In genomic region chr11:69088676-69089146, GRCh38 we compare ENCODE assay signal across 9 cellular contexts. TPM values are rescaled to one million over a fixed set of nuclear protein-coding genes. Genes with fewer than 3 reads are reported as not detected.
DNase-seq lines count a peak whose midpoint lies in the region; ATAC-seq and TF ChIP-seq lines count a peak whose summit lies in the region.
"Had no signal": no experiment of that assay in that cellular context is flagged by ENCODE, and none has a peak within 500 bp of the region (broad histone marks: within the 10 kb centered on the region; RNA-seq: fewer than 3 reads in every experiment).

No MANE protein-coding gene starts in this region.

- H3K36me3 Mint-ChIP-seq in neural crest cell (ENCODE audit: low read depth) = peaks cover 4% of the 10 kb centered on the region

- no peaks in the 10 kb centered on the region for H3K27me3 Mint-ChIP-seq in neural crest cell (ENCODE audit: low read depth)

- H3K4me1 Mint-ChIP-seq in neural crest cell = peaks cover 8% of the 10 kb centered on the region

- no peak overlapping the region for H3K4me3 ChIP-seq in fibroblast of mammary gland (ENCODE audit: control insufficient read depth, low read depth, low read length)

- no peak overlapping the region for H3K4me3 Mint-ChIP-seq in neural crest cell
- H3K4me3 Mint-ChIP-seq: T-helper 1 cell treated with Interleukin-12 subunit alpha and Interleukin-12 subunit beta and Interleukin-4 antibody, amounts not matched to agents 30 μg/mL and 1 μg/mL, for 36 hours had no signal

- peak; percentile 76 for TF ChIP-seq CTCF in fibroblast of mammary gland (conservative IDR thresholded peaks at IDR 0.05; ENCODE audit: control insufficient read depth, insufficient read depth, low read depth, low read length)
- peak; percentile 82 for TF ChIP-seq CTCF in neural crest cell (conservative IDR thresholded peaks at IDR 0.05)

- ATAC-seq in HG02571 (IDR thresholded peaks at IDR 0.05; ENCODE audit: unreplicated experiment) = no peak

- peak; percentile 86 for DNase-seq in D341Med (ENCODE audit: low spot score)
- peak; percentile 100 for DNase-seq in HuH-7.5 (ENCODE audit: low spot score)
- DNase-seq in OCI-M1 (lab: John Stamatoyannopoulos, UW) = peak; percentile 98
- peak; percentile 44 for DNase-seq in activated T-cell treated with anti-CD3 and anti-CD28 coated beads, Interleukin-2, amount 50 U/mL, for 1 hour
- DNase-seq in fibroblast of mammary gland (ENCODE audit: low read depth) = peak; percentile 78
- DNase-seq in neural crest cell (ENCODE audit: low read depth, low spot score) = peak; percentile 78
- peak; percentile 85 for DNase-seq in superior temporal gyrus (ENCODE audit: extremely low spot score)

- H3K27ac Mint-ChIP-seq in neural crest cell (ENCODE audit: unreplicated experiment) = no peak overlapping the region
- H3K27ac Mint-ChIP-seq: T-helper 1 cell treated with Interleukin-12 subunit alpha and Interleukin-12 subunit beta and Interleukin-4 antibody, amounts not matched to agents 30 μg/mL and 1 μg/mL, for 36 hours had no signal

- no peaks in the 10 kb centered on the region for H3K9me3 Mint-ChIP-seq in neural crest cell
- H3K9me3 Mint-ChIP-seq: T-helper 1 cell treated with Interleukin-12 subunit alpha and Interleukin-12 subunit beta and Interleukin-4 antibody, amounts not matched to agents 30 μg/mL and 1 μg/mL, for 36 hours had no signal

RNA-seq across cellular contexts. Expression of gene TPCN2, which starts 40.0 kb away (rescaled TPM):
- total RNA-seq in neural crest cell = 14.2 and 14.4 TPM in 2 replicates

Comparison
In these comparisons a context has a peak if more than half of its experiments do, and no peak if none do; other contexts are left out.
1. DNase-seq: peak in every context shown above with its lines; median percentile 100 in HuH-7.5; 98 in OCI-M1; 86 in D341Med; 85 in superior temporal gyrus; 78 in fibroblast of mammary gland; 78 in neural crest cell; 44 in activated T-cell treated with anti-CD3 and anti-CD28 coated beads, Interleukin-2, amount 50 U/mL, for 1 hour.